ENCODE assay signal across 20 cellular contexts in genomic region chr1:94562502-94563260, GRCh38. TPM values are rescaled to one million over a fixed set of nuclear protein-coding genes. Genes with fewer than 3 reads are reported as not detected.
A peak's percentile ranks its signal among the peaks of the same experiment; 100 is the strongest.
DNase-seq lines count a peak whose midpoint lies in the region; ATAC-seq and TF ChIP-seq lines count a peak whose summit lies in the region.
"Had no signal": no experiment of that assay in that cellular context is flagged by ENCODE, and none has a peak within 500 bp of the region (broad histone marks: within the 10 kb centered on the region; RNA-seq: fewer than 3 reads in every experiment).

No MANE protein-coding gene starts in this region.

- H3K27me3 ChIP-seq in Caco-2 (replicated peaks; ENCODE audit: control insufficient read depth, insufficient read depth, low read length): no peaks in the 10 kb centered on the region
- no peaks in the 10 kb centered on the region for H3K27me3 ChIP-seq in parathyroid adenoma (ENCODE audit: control insufficient read depth, insufficient read depth, low read length)
- H3K27me3 ChIP-seq: ascending aorta, esophagus muscularis mucosa, uterus had no signal

- H3K4me3 Mint-ChIP-seq in Caco-2 (ENCODE audit: unreplicated experiment): peak overlapping the region; percentile 6
- H3K4me3 Mint-ChIP-seq: activated CD8-positive, alpha-beta memory T cell treated with anti-CD3 and anti-CD28 coated beads, Interleukin-2, amount 10 ng/mL, durations not matched to agents 7 days and 5 days; CD4-positive, alpha-beta T cell; dendritic cell treated with granulocyte-macrophage colony-stimulating factor and Interleukin-4, amounts not matched to agents 40 ng/mL and 50 ng/mL, for 4 days; stimulated activated naive B cell treated with anti-CD40 and anti-IgM and Interleukin-4, amounts not matched to agents 10 μg/mL and 1 μg/mL and 100 μg/mL, for 72 hours had no signal

- H3K79me2 ChIP-seq in parathyroid adenoma: no peaks in the 10 kb centered on the region

- intact Hi-C loops in Caco-2 (cut with micrococcal nuclease; ENCODE audit: unreplicated experiment): no loop called here

- peaks cover 14% of the 10 kb centered on the region for H3K4me1 ChIP-seq in Caco-2
- peaks cover 5% of the 10 kb centered on the region for H3K4me1 ChIP-seq in parathyroid adenoma
- H3K4me1 ChIP-seq: ascending aorta, uterus had no signal

- no peak overlapping the region for H3K4me2 ChIP-seq in parathyroid adenoma (ENCODE audit: low read length)

- H3K4me3 ChIP-seq in Caco-2 (ENCODE audit: low read depth, low read length) (no peak overlapping the region), parathyroid adenoma (ENCODE audit: low read depth, low read length) (no peak overlapping the region)
- H3K4me3 ChIP-seq: ascending aorta, esophagus muscularis mucosa, GM23248, uterus had no signal

- no peak overlapping the region for H3K9ac ChIP-seq in parathyroid adenoma
- H3K9ac ChIP-seq: GM23248 had no signal

- no peak overlapping the region for H3K27ac ChIP-seq in parathyroid adenoma
- H3K27ac ChIP-seq: ascending aorta, esophagus muscularis mucosa, GM23248, uterus had no signal

- H3K9me3 Mint-ChIP-seq in Caco-2 (ENCODE audit: unreplicated experiment): no peaks in the 10 kb centered on the region
- H3K9me3 Mint-ChIP-seq: CD4-positive, alpha-beta T cell; dendritic cell treated with granulocyte-macrophage colony-stimulating factor and Interleukin-4, amounts not matched to agents 40 ng/mL and 50 ng/mL, for 4 days had no signal

- H2AFZ ChIP-seq in parathyroid adenoma: peak overlapping the region; percentile 72
- H2AFZ ChIP-seq: GM23248 had no signal

- peak overlapping the region; percentile 65 for H3K27ac Mint-ChIP-seq in Caco-2 (ENCODE audit: unreplicated experiment)
- H3K27ac Mint-ChIP-seq: activated CD8-positive, alpha-beta memory T cell treated with anti-CD3 and anti-CD28 coated beads, Interleukin-2, amount 10 ng/mL, durations not matched to agents 7 days and 5 days; CD4-positive, alpha-beta T cell; dendritic cell treated with granulocyte-macrophage colony-stimulating factor and Interleukin-4, amounts not matched to agents 40 ng/mL and 50 ng/mL, for 4 days; stimulated activated naive B cell treated with anti-CD40 and anti-IgM and Interleukin-4, amounts not matched to agents 10 μg/mL and 1 μg/mL and 100 μg/mL, for 72 hours had no signal

- H3K9me3 ChIP-seq in Caco-2: no peaks in the 10 kb centered on the region
- no peaks in the 10 kb centered on the region for H3K9me3 ChIP-seq in parathyroid adenoma (ENCODE audit: control insufficient read depth, low read length)
- H3K9me3 ChIP-seq: ascending aorta, esophagus muscularis mucosa, uterus had no signal

- no TSS peak for BruUV-seq in Caco-2 (replicated peaks; lab: Mats Ljungman, UMichigan)

- H3K36me3 Mint-ChIP-seq in Caco-2 (ENCODE audit: insufficient read depth, unreplicated experiment): no peaks in the 10 kb centered on the region
- H3K36me3 Mint-ChIP-seq: activated CD8-positive, alpha-beta memory T cell treated with anti-CD3 and anti-CD28 coated beads, Interleukin-2, amount 10 ng/mL, durations not matched to agents 7 days and 5 days; stimulated activated naive B cell treated with anti-CD40 and anti-IgM and Interleukin-4, amounts not matched to agents 10 μg/mL and 1 μg/mL and 100 μg/mL, for 72 hours had no signal

- DNase-seq in Caco-2 (peak in 1 of 2 experiments; percentile 44), NCI-H2029 (lab: John Stamatoyannopoulos, UW) (peak; percentile 17), islet precursor cell (peak; percentile 78), DMS79 treated with DMSO at 0.1 percent for 48 hours (lab: John Stamatoyannopoulos, UW) (no peak), NCI-H2227 treated with DMSO at 0.1 percent for 48 hours (lab: John Stamatoyannopoulos, UW) (no peak)
- DNase-seq: activated CD8-positive, alpha-beta memory T cell treated with anti-CD3 and anti-CD28 coated beads, Interleukin-2, amount 10 ng/mL, durations not matched to agents 7 days and 5 days; activated effector memory CD4-positive, alpha-beta T cell treated with anti-CD3 and anti-CD28 coated beads, Interleukin-2, amount 50 U/mL, for 16 hours; CD4-positive, alpha-beta T cell; GM23248; head of caudate nucleus; SHP77 treated with DMSO at 0.1 percent for 48 hours; stimulated activated CD4-positive, alpha-beta T cell treated with anti-CD3 and anti-CD28 coated beads, Interleukin-12 subunit alpha, Interleukin-12 subunit beta, amount 100 ng/mL, for 4 hours; stimulated activated naive B cell treated with anti-CD40 and anti-IgM and Interleukin-4, amounts not matched to agents 10 μg/mL and 1 μg/mL and 100 μg/mL, for 72 hours; uterus had no signal

- peaks cover 6% of the 10 kb centered on the region for H3K4me1 Mint-ChIP-seq in Caco-2 (ENCODE audit: low read depth, unreplicated experiment)
- H3K4me1 Mint-ChIP-seq: activated CD8-positive, alpha-beta memory T cell treated with anti-CD3 and anti-CD28 coated beads, Interleukin-2, amount 10 ng/mL, durations not matched to agents 7 days and 5 days; stimulated activated naive B cell treated with anti-CD40 and anti-IgM and Interleukin-4, amounts not matched to agents 10 μg/mL and 1 μg/mL and 100 μg/mL, for 72 hours had no signal

- CTCF ChIA-PET in Caco-2 (lab: Charles Lee): no interaction called here

- no peaks in the 10 kb centered on the region for H3K36me3 ChIP-seq in Caco-2 (ENCODE audit: control insufficient read depth, insufficient read depth, low read length)
- no peaks in the 10 kb centered on the region for H3K36me3 ChIP-seq in parathyroid adenoma (ENCODE audit: control insufficient read depth, insufficient read depth, low read length)
- H3K36me3 ChIP-seq: ascending aorta, esophagus muscularis mucosa, uterus had no signal

- ATAC-seq in GM19395 (IDR thresholded peaks at IDR 0.05; ENCODE audit: unreplicated experiment) (no peak), HG03571 (IDR thresholded peaks at IDR 0.05; ENCODE audit: unreplicated experiment) (no peak)
- ATAC-seq: activated CD8-positive, alpha-beta memory T cell treated with anti-CD3 and anti-CD28 coated beads, Interleukin-2, amount 10 ng/mL, durations not matched to agents 7 days and 5 days; stimulated activated naive B cell treated with anti-CD40 and anti-IgM and Interleukin-4, amounts not matched to agents 10 μg/mL and 1 μg/mL and 100 μg/mL, for 72 hours had no signal

- no peak for TF ChIP-seq CTCF in Caco-2 (IDR thresholded peaks at IDR 0.05; ENCODE audit: insufficient read depth in 1 of 2, low read depth in 1 of 2, low read length in 1 of 2, severe bottlenecking in 1 of 2, unreplicated experiment in 1 of 2)
- no peak for TF ChIP-seq CTCF in parathyroid adenoma (IDR thresholded peaks at IDR 0.05)

- H3K27me3 Mint-ChIP-seq in Caco-2 (ENCODE audit: insufficient read depth, unreplicated experiment): no peaks in the 10 kb centered on the region
- H3K27me3 Mint-ChIP-seq: dendritic cell treated with granulocyte-macrophage colony-stimulating factor and Interleukin-4, amounts not matched to agents 40 ng/mL and 50 ng/mL, for 4 days; stimulated activated naive B cell treated with anti-CD40 and anti-IgM and Interleukin-4, amounts not matched to agents 10 μg/mL and 1 μg/mL and 100 μg/mL, for 72 hours had no signal

- POLR2A ChIA-PET in Caco-2 (lab: Charles Lee): no interaction called here

RNA-seq across cellular contexts. Expression of gene F3, which starts 21.1 kb away (rescaled TPM):
- 21.7 and 28.5 TPM in 2 replicates for total RNA-seq in Caco-2 (2022)
- total RNA-seq: CD4-positive, alpha-beta T cell had no signal

Comparison
In these comparisons a context has a peak if more than half of its experiments do, and no peak if none do; other contexts are left out.
1. DNase-seq: peak in NCI-H2029 (single experiment) and islet precursor cell (single experiment); none in DMS79 treated with DMSO at 0.1 percent for 48 hours (single experiment) and NCI-H2227 treated with DMSO at 0.1 percent for 48 hours (single experiment).